ENCODE assay signal across 1 cellular context in genomic region chr11:64870176-64870892, GRCh38.
TF ChIP-seq lines count a peak whose summit lies in the region.

No MANE protein-coding gene starts in this region.

TF ChIP-seq in K562, 482 proteins besides CTCF, POLR2A, EP300 and RAD21 (continued from another document and continues in another):
- TF ChIP-seq ZNF518B (CRISPR knock-in tag; IDR thresholded peaks at IDR 0.05) (no peak), ETV6 (IDR thresholded peaks at IDR 0.05; ENCODE audit: borderline replicate concordance in 1 of 2, low read depth in 2 of 2, low read length in 1 of 2) (no peak), ETV6 (CRISPR knock-in tag; IDR thresholded peaks at IDR 0.05; ENCODE audit: borderline replicate concordance) (no peak), DPF2 (IDR thresholded peaks at IDR 0.05) (peak; percentile 74; the same call in 1 of the 2 replicates), ZNF436 (CRISPR knock-in tag; IDR thresholded peaks at IDR 0.05) (no peak), ZNF449 (CRISPR knock-in tag; IDR thresholded peaks at IDR 0.05) (no peak), SUPT5H (IDR thresholded peaks at IDR 0.05) (no peak), ELF2 (CRISPR knock-in tag; IDR thresholded peaks at IDR 0.05) (no peak), EWSR1 (IDR thresholded peaks at IDR 0.05; ENCODE audit: borderline replicate concordance, low read depth, partially characterized antibody) (no peak), ZBTB12 (CRISPR knock-in tag; IDR thresholded peaks at IDR 0.05) (no peak), TRIM24 (IDR thresholded peaks at IDR 0.05) (no peak), HNRNPH1 (optimal IDR thresholded peaks at IDR 0.05; ENCODE audit: low read depth, low read length) (no peak), CHCHD3 (CRISPR knock-in tag; IDR thresholded peaks at IDR 0.05) (no peak), ZNF764 (CRISPR knock-in tag; IDR thresholded peaks at IDR 0.05; ENCODE audit: low read depth) (no peak), MAFK (IDR thresholded peaks at IDR 0.05; ENCODE audit: low read length) (peak; percentile 43; the same call in 1 of the 2 replicates), SREBF1 (IDR thresholded peaks at IDR 0.05; ENCODE audit: borderline replicate concordance, low read depth, low read length) (no peak), MECOM (CRISPR knock-in tag; IDR thresholded peaks at IDR 0.05) (0 out of 2 replicates have a peak, but pooled peaks have one; percentile 18), NCOA4 (IDR thresholded peaks at IDR 0.05; ENCODE audit: partially characterized antibody) (no peak), CBFA2T3 (IDR thresholded peaks at IDR 0.05) (peak; percentile 88), ZNF253 (CRISPR knock-in tag; conservative IDR thresholded peaks at IDR 0.05) (no peak), SMARCA5 (IDR thresholded peaks at IDR 0.05) (no peak), HNRNPK (IDR thresholded peaks at IDR 0.05; ENCODE audit: low read depth, low read length, poor library complexity, severe bottlenecking) (no peak), CREB5 (CRISPR knock-in tag; IDR thresholded peaks at IDR 0.05) (no peak), ZBTB8A (IDR thresholded peaks at IDR 0.05; ENCODE audit: partially characterized antibody) (no peak), PRMT5 (CRISPR knock-in tag; IDR thresholded peaks at IDR 0.05) (no peak), ELF1 (tag; IDR thresholded peaks at IDR 0.05) (no peak), ZBTB34 (CRISPR knock-in tag; IDR thresholded peaks at IDR 0.05) (no peak), CBFB (CRISPR knock-in tag; IDR thresholded peaks at IDR 0.05) (no peak), RFX1 (IDR thresholded peaks at IDR 0.05) (peak; percentile 80), C11orf30 (IDR thresholded peaks at IDR 0.05; ENCODE audit: low read depth) (peak; percentile 77; the same call in 1 of the 2 replicates), KAT7 (CRISPR knock-in tag; IDR thresholded peaks at IDR 0.05; ENCODE audit: borderline replicate concordance) (no peak), TEAD4 (IDR thresholded peaks at IDR 0.05; ENCODE audit: low read length) (peak; percentile 80), TEAD4 (CRISPR knock-in tag; IDR thresholded peaks at IDR 0.05; ENCODE audit: borderline replicate concordance) (no peak), CBX1 (IDR thresholded peaks at IDR 0.05; ENCODE audit: low read depth) (no peak), MYBL2 (IDR thresholded peaks at IDR 0.05; ENCODE audit: low read depth) (no peak), MYBL2 (CRISPR knock-in tag; IDR thresholded peaks at IDR 0.05; ENCODE audit: borderline replicate concordance) (no peak), POLR2AphosphoS5 (IDR thresholded peaks at IDR 0.05; ENCODE audit: control insufficient read depth, insufficient read depth, low read depth, low read length) (peak; percentile 42; the same call in 1 of the 2 replicates), ZFP36 (IDR thresholded peaks at IDR 0.05; ENCODE audit: low read depth, low read length, partially characterized antibody) (no peak), ZNF586 (CRISPR knock-in tag; conservative IDR thresholded peaks at IDR 0.05) (no peak), TAF15 (IDR thresholded peaks at IDR 0.05; ENCODE audit: low read depth, low read length) (no peak), TSHZ1 (CRISPR knock-in tag; IDR thresholded peaks at IDR 0.05) (no peak), PYGO2 (tag; IDR thresholded peaks at IDR 0.05) (no peak), ZNF561 (CRISPR knock-in tag; conservative IDR thresholded peaks at IDR 0.05) (no peak), RFX5 (IDR thresholded peaks at IDR 0.05; ENCODE audit: low read depth, low read length) (no peak), ZNF217 (CRISPR knock-in tag; IDR thresholded peaks at IDR 0.05) (no peak)
- TF ChIP-seq, protein P1, sequence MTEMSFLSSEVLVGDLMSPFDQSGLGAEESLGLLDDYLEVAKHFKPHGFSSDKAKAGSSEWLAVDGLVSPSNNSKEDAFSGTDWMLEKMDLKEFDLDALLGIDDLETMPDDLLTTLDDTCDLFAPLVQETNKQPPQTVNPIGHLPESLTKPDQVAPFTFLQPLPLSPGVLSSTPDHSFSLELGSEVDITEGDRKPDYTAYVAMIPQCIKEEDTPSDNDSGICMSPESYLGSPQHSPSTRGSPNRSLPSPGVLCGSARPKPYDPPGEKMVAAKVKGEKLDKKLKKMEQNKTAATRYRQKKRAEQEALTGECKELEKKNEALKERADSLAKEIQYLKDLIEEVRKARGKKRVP (CRISPR knock-in tag; IDR thresholded peaks at IDR 0.05) = no peak
- TF ChIP-seq, protein P2, sequence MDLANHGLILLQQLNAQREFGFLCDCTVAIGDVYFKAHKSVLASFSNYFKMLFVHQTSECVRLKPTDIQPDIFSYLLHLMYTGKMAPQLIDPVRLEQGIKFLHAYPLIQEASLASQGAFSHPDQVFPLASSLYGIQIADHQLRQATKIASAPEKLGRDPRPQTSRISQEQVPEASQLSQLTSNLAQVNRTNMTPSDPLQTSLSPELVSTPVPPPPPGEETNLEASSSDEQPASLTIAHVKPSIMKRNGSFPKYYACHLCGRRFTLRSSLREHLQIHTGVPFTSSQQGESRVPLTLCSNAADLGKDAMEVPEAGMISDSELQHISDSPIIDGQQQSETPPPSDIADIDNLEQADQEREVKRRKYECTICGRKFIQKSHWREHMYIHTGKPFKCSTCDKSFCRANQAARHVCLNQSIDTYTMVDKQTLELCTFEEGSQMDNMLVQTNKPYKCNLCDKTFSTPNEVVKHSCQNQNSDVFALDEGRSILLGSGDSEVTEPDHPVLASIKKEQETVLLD (IDR thresholded peaks at IDR 0.05) = peak; percentile 48; the same call in 1 of the 2 replicates
- TF ChIP-seq, protein P3, sequence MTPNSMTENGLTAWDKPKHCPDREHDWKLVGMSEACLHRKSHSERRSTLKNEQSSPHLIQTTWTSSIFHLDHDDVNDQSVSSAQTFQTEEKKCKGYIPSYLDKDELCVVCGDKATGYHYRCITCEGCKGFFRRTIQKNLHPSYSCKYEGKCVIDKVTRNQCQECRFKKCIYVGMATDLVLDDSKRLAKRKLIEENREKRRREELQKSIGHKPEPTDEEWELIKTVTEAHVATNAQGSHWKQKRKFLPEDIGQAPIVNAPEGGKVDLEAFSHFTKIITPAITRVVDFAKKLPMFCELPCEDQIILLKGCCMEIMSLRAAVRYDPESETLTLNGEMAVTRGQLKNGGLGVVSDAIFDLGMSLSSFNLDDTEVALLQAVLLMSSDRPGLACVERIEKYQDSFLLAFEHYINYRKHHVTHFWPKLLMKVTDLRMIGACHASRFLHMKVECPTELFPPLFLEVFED (CRISPR knock-in tag; conservative IDR thresholded peaks at IDR 0.05) = no peak
- TF ChIP-seq, protein P4, sequence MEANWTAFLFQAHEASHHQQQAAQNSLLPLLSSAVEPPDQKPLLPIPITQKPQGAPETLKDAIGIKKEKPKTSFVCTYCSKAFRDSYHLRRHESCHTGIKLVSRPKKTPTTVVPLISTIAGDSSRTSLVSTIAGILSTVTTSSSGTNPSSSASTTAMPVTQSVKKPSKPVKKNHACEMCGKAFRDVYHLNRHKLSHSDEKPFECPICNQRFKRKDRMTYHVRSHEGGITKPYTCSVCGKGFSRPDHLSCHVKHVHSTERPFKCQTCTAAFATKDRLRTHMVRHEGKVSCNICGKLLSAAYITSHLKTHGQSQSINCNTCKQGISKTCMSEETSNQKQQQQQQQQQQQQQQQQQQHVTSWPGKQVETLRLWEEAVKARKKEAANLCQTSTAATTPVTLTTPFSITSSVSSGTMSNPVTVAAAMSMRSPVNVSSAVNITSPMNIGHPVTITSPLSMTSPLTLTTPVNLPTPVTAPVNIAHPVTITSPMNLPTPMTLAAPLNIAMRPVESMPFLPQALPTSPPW (CRISPR knock-in tag; IDR thresholded peaks at IDR 0.05) = peak; percentile 67
- TF ChIP-seq, protein P5, sequence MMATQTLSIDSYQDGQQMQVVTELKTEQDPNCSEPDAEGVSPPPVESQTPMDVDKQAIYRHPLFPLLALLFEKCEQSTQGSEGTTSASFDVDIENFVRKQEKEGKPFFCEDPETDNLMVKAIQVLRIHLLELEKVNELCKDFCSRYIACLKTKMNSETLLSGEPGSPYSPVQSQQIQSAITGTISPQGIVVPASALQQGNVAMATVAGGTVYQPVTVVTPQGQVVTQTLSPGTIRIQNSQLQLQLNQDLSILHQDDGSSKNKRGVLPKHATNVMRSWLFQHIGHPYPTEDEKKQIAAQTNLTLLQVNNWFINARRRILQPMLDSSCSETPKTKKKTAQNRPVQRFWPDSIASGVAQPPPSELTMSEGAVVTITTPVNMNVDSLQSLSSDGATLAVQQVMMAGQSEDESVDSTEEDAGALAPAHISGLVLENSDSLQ (IDR thresholded peaks at IDR 0.05) = peak; percentile 83
